8 cellular contexts compared by ENCODE assay signal in genomic region chr10:97334370-97335175, GRCh38. TPM values are rescaled to one million over a fixed set of nuclear protein-coding genes. Genes with fewer than 3 reads are reported as not detected.
A peak's percentile ranks its signal among the peaks of the same experiment; 100 is the strongest.
DNase-seq lines count a peak whose midpoint lies in the region; ATAC-seq and TF ChIP-seq lines count a peak whose summit lies in the region.

Gene FRAT2 (minus strand): TSS chr10:97334729. CDS start chr10:97334572, 157 bp downstream.

- peak; percentile 70 for DNase-seq in DMS53 treated with DMSO at 0.1 percent for 48 hours (lab: John Stamatoyannopoulos, UW; ENCODE audit: unreplicated experiment)
- DNase-seq in RPMI8226: peak; percentile 87
- DNase-seq in activated T-helper 2 cell treated with anti-CD3 and anti-CD28 coated beads, Interferon-gamma antibody, Interleukin-2, Interleukin-4, amounts not matched to agents 10 μg/mL and 5 μg/mL and 100 μg/mL, durations not matched to agents 14 hours and 24 hours and 36 hours (ENCODE audit: low spot score): peak; percentile 85
- DNase-seq in fibroblast of mammary gland (ENCODE audit: low read depth): peak; percentile 87
- DNase-seq in natural killer cell: peak; percentile 89
- peak; percentile 81 for DNase-seq in stimulated activated naive B cell treated with anti-CD40 and anti-IgM and Interleukin-4, amounts not matched to agents 10 μg/mL and 1 μg/mL and 100 μg/mL, for 72 hours

- ATAC-seq in GM21576 (IDR thresholded peaks at IDR 0.05; ENCODE audit: unreplicated experiment): peak; percentile 83
- ATAC-seq in natural killer cell: peak; percentile 89 to 95 (median 91)
- peak; percentile 85 to 89 for ATAC-seq in stimulated activated naive B cell treated with anti-CD40 and anti-IgM and Interleukin-4, amounts not matched to agents 10 μg/mL and 1 μg/mL and 100 μg/mL, for 72 hours (replicated peaks)

- peak within 1 kb of the TSS; percentile 84 to 99 (median 95) for H3K27ac Mint-ChIP-seq in IgD-negative memory B cell
- peak within 1 kb of the TSS; percentile 86 for H3K27ac Mint-ChIP-seq in activated T-helper 2 cell treated with anti-CD3 and anti-CD28 coated beads, Interferon-gamma antibody, Interleukin-2, Interleukin-4, amounts not matched to agents 10 μg/mL and 5 μg/mL and 100 μg/mL, durations not matched to agents 14 hours and 24 hours and 36 hours
- H3K27ac Mint-ChIP-seq in natural killer cell: peak within 1 kb of the TSS; percentile 85
- peak within 1 kb of the TSS; percentile 96 for H3K27ac Mint-ChIP-seq in stimulated activated naive B cell treated with anti-CD40 and anti-IgM and Interleukin-4, amounts not matched to agents 10 μg/mL and 1 μg/mL and 100 μg/mL, for 72 hours

- intact Hi-C loops in activated T-helper 2 cell treated with anti-CD3 and anti-CD28 coated beads, Interferon-gamma antibody, Interleukin-2, Interleukin-4, amounts not matched to agents 10 μg/mL and 5 μg/mL and 100 μg/mL, durations not matched to agents 14 hours and 24 hours and 36 hours (cut with micrococcal nuclease): loop anchor here (1.0 to 5.0 kb wide), 2 partner anchors 42 to 163 kb away; partner anchors contain the start of genes ARHGAP19, MMS19 and UBTD1
- intact Hi-C loops in natural killer cell (cut with micrococcal nuclease): loop anchor here (2.0 to 10.0 kb wide), 4 partner anchors 22 to 70 kb away; partner anchors contain the start of genes ARHGAP19 and RRP12

- peaks cover 26 to 45% (median 40%) of the 10 kb centered on the region in 3 donors for H3K4me1 Mint-ChIP-seq in IgD-negative memory B cell
- peaks cover 25% of the 10 kb centered on the region for H3K4me1 Mint-ChIP-seq in activated T-helper 2 cell treated with anti-CD3 and anti-CD28 coated beads, Interferon-gamma antibody, Interleukin-2, Interleukin-4, amounts not matched to agents 10 μg/mL and 5 μg/mL and 100 μg/mL, durations not matched to agents 14 hours and 24 hours and 36 hours (ENCODE audit: low read depth)
- H3K4me1 Mint-ChIP-seq in natural killer cell: peaks cover 24 to 35% of the 10 kb centered on the region in 2 donors
- H3K4me1 Mint-ChIP-seq in stimulated activated naive B cell treated with anti-CD40 and anti-IgM and Interleukin-4, amounts not matched to agents 10 μg/mL and 1 μg/mL and 100 μg/mL, for 72 hours: peaks cover 23 to 36% of the 10 kb centered on the region in 2 donors

- H3K4me3 ChIP-seq in fibroblast of mammary gland (ENCODE audit: control insufficient read depth, low read depth, low read length): peak within 1 kb of the TSS; percentile 61

- no peaks in the 10 kb centered on the region for H3K27me3 Mint-ChIP-seq in IgD-negative memory B cell
- peaks cover 22% of the 10 kb centered on the region for H3K27me3 Mint-ChIP-seq in activated T-helper 2 cell treated with anti-CD3 and anti-CD28 coated beads, Interferon-gamma antibody, Interleukin-2, Interleukin-4, amounts not matched to agents 10 μg/mL and 5 μg/mL and 100 μg/mL, durations not matched to agents 14 hours and 24 hours and 36 hours (ENCODE audit: low read depth)
- H3K27me3 Mint-ChIP-seq in natural killer cell (ENCODE audit: low read depth in 2 of 2): peaks cover 0 to 2% of the 10 kb centered on the region in 2 donors
- no peaks in the 10 kb centered on the region for H3K27me3 Mint-ChIP-seq in stimulated activated naive B cell treated with anti-CD40 and anti-IgM and Interleukin-4, amounts not matched to agents 10 μg/mL and 1 μg/mL and 100 μg/mL, for 72 hours

- peaks cover 3% of the 10 kb centered on the region for H3K36me3 Mint-ChIP-seq in IgD-negative memory B cell
- H3K36me3 Mint-ChIP-seq in activated T-helper 2 cell treated with anti-CD3 and anti-CD28 coated beads, Interferon-gamma antibody, Interleukin-2, Interleukin-4, amounts not matched to agents 10 μg/mL and 5 μg/mL and 100 μg/mL, durations not matched to agents 14 hours and 24 hours and 36 hours (ENCODE audit: low read depth): peaks cover 22% of the 10 kb centered on the region
- no peaks in the 10 kb centered on the region for H3K36me3 Mint-ChIP-seq in natural killer cell
- peaks cover 9 to 18% of the 10 kb centered on the region in 2 donors for H3K36me3 Mint-ChIP-seq in stimulated activated naive B cell treated with anti-CD40 and anti-IgM and Interleukin-4, amounts not matched to agents 10 μg/mL and 1 μg/mL and 100 μg/mL, for 72 hours

- no peaks in the 10 kb centered on the region for H3K9me3 Mint-ChIP-seq in IgD-negative memory B cell
- H3K9me3 Mint-ChIP-seq in activated T-helper 2 cell treated with anti-CD3 and anti-CD28 coated beads, Interferon-gamma antibody, Interleukin-2, Interleukin-4, amounts not matched to agents 10 μg/mL and 5 μg/mL and 100 μg/mL, durations not matched to agents 14 hours and 24 hours and 36 hours: no peaks in the 10 kb centered on the region
- no peaks in the 10 kb centered on the region for H3K9me3 Mint-ChIP-seq in natural killer cell
- H3K9me3 Mint-ChIP-seq in stimulated activated naive B cell treated with anti-CD40 and anti-IgM and Interleukin-4, amounts not matched to agents 10 μg/mL and 1 μg/mL and 100 μg/mL, for 72 hours: no peaks in the 10 kb centered on the region

- H3K4me3 Mint-ChIP-seq in IgD-negative memory B cell: peak within 1 kb of the TSS; percentile 90 to 97 (median 96)
- H3K4me3 Mint-ChIP-seq in activated T-helper 2 cell treated with anti-CD3 and anti-CD28 coated beads, Interferon-gamma antibody, Interleukin-2, Interleukin-4, amounts not matched to agents 10 μg/mL and 5 μg/mL and 100 μg/mL, durations not matched to agents 14 hours and 24 hours and 36 hours (ENCODE audit: low read depth): peak within 1 kb of the TSS; percentile 85
- H3K4me3 Mint-ChIP-seq in natural killer cell: peak within 1 kb of the TSS; percentile 95
- peak within 1 kb of the TSS; percentile 85 to 86 for H3K4me3 Mint-ChIP-seq in stimulated activated naive B cell treated with anti-CD40 and anti-IgM and Interleukin-4, amounts not matched to agents 10 μg/mL and 1 μg/mL and 100 μg/mL, for 72 hours

- TF ChIP-seq CTCF in fibroblast of mammary gland (conservative IDR thresholded peaks at IDR 0.05; ENCODE audit: control insufficient read depth, insufficient read depth, low read depth, low read length) (no peak), natural killer cell (IDR thresholded peaks at IDR 0.05) (no peak)

RNA-seq across cellular contexts. Expression of gene FRAT2, which starts in this region (rescaled TPM):
- 7.3 TPM for polyA plus RNA-seq in IgD-negative memory B cell
- 10.4 and 10.6 TPM in 2 replicates for total RNA-seq in activated T-helper 2 cell treated with anti-CD3 and anti-CD28 coated beads, Interferon-gamma antibody, Interleukin-2, Interleukin-4, amounts not matched to agents 10 μg/mL and 5 μg/mL and 100 μg/mL, durations not matched to agents 14 hours and 24 hours and 36 hours
- 10 to 100 TPM; 18.7 to 23.4 (median 22.2) TPM for total RNA-seq in natural killer cell

Comparison
In these comparisons a context has a peak if more than half of its experiments do, and no peak if none do; other contexts are left out.
1. Peak in every context shown above with its lines: DNase-seq, ATAC-seq and H3K4me3 ChIP-seq.